Comparison of ENCODE assay signal across 21 cellular contexts in genomic region chr7:71871446-71871845, GRCh38.
DNase-seq lines count a peak whose midpoint lies in the region; ATAC-seq, FAIRE-seq and TF ChIP-seq lines count a peak whose summit lies in the region.
"Had no signal": no experiment of that assay in that cellular context is flagged by ENCODE, and none has a peak within 500 bp of the region (broad histone marks: within the 10 kb centered on the region; RNA-seq: fewer than 3 reads in every experiment).

No MANE protein-coding gene starts in this region.

- peaks cover 18% of the 10 kb centered on the region for H3K9me3 ChIP-seq in mammary epithelial cell (replicated peaks; ENCODE audit: insufficient read depth, low read length)
- H3K9me3 ChIP-seq in MM.1S (replicated peaks; ENCODE audit: insufficient read depth, low read length), result no peaks in the 10 kb centered on the region
- no peaks in the 10 kb centered on the region for H3K9me3 ChIP-seq in upper lobe of right lung
- H3K9me3 ChIP-seq: uterus had no signal

- H3K4me3 Mint-ChIP-seq in MCF 10A (ENCODE audit: unreplicated experiment) (no peak overlapping the region), type B pancreatic cell (no peak overlapping the region)
- H3K4me3 Mint-ChIP-seq: activated CD4-positive, alpha-beta T cell treated with anti-CD3 and anti-CD28 coated beads, Interleukin-2, amount 10 ng/mL, durations not matched to agents 7 days and 5 days; CD8-positive, alpha-beta T cell had no signal

- H2AFZ ChIP-seq in mammary epithelial cell (ENCODE audit: low read depth, low read length) (no peak overlapping the region), MM.1S (ENCODE audit: low read length) (no peak overlapping the region)
- H2AFZ ChIP-seq: GM23248 had no signal

- H3K36me3 Mint-ChIP-seq in MCF 10A (ENCODE audit: insufficient read depth, unreplicated experiment) (no peaks in the 10 kb centered on the region), type B pancreatic cell (no peaks in the 10 kb centered on the region)
- H3K36me3 Mint-ChIP-seq: CD8-positive, alpha-beta T cell had no signal

- H3K27ac ChIP-seq in mammary epithelial cell (ENCODE audit: insufficient read depth, low read depth, low read length) (no peak overlapping the region), MM.1S (ENCODE audit: low read length) (0 out of 2 replicates have a peak overlapping the region, but pooled peaks have one; percentile 7), brain microvascular endothelial cell (no peak overlapping the region), upper lobe of right lung (no peak overlapping the region)
- H3K27ac ChIP-seq: GM23248, uterus had no signal

- H3K4me2 ChIP-seq in mammary epithelial cell (ENCODE audit: insufficient read depth, low read depth, low read length), result no peak overlapping the region
- H3K4me2 ChIP-seq in MM.1S (ENCODE audit: low read depth, low read length), result no peak overlapping the region

- peaks cover 5% of the 10 kb centered on the region for H3K4me1 Mint-ChIP-seq in MCF 10A (ENCODE audit: insufficient read depth, unreplicated experiment)
- no peaks in the 10 kb centered on the region for H3K4me1 Mint-ChIP-seq in type B pancreatic cell (ENCODE audit: unreplicated experiment)
- H3K4me1 Mint-ChIP-seq: activated CD4-positive, alpha-beta T cell treated with anti-CD3 and anti-CD28 coated beads, Interleukin-2, amount 10 ng/mL, durations not matched to agents 7 days and 5 days had no signal

- intact Hi-C loops in MCF 10A (cut with micrococcal nuclease) (no loop called here), mammary epithelial cell (cut with micrococcal nuclease) (no loop called here), upper lobe of right lung (cut with DNase I) (no loop called here)

- FAIRE-seq in frontal cortex (lab: Jason Lieb, UNC), result no peak
- FAIRE-seq: endometrium, GM12892 had no signal

- in situ Hi-C loops in mammary epithelial cell (cut with MboI; ENCODE audit: low sequenced_read_pairs in 2 of 2) (no loop called here), brain microvascular endothelial cell (cut with HindIII; ENCODE audit: low pct_ligation_motif_present, low sequenced_read_pairs) (no loop called here)

- POLR2A ChIA-PET in MCF 10A (lab: Yijun Ruan, JAX), result interaction anchor here (0.6 kb wide), 1 partner anchor 78 kb away, joined by 5 read pairs; no protein-coding TSS in a partner anchor

- dilution Hi-C loops in mammary epithelial cell (cut with HindIII; ENCODE audit: low sequenced_read_pairs), result no loop called here

- DNase-seq in MCF 10A (ENCODE audit: unreplicated experiment) (no peak), mammary epithelial cell (no peak), MM.1S (no peak), brain microvascular endothelial cell (no peak), type B pancreatic cell (ENCODE audit: extremely low spot score, unreplicated experiment) (no peak), upper lobe of right lung (no peak), NCI-H1436 treated with DMSO at 0.1 percent for 48 hours (lab: John Stamatoyannopoulos, UW) (no peak), frontal cortex (ENCODE audit: low spot score in 2 of 2) (no peak)
- DNase-seq: ACHN; activated CD4-positive, alpha-beta T cell treated with anti-CD3 and anti-CD28 coated beads, Interleukin-2, amount 10 ng/mL, durations not matched to agents 7 days and 5 days; amygdala; CD8-positive, alpha-beta T cell; GM23248; mucosa of descending colon; NCI-H510A treated with DMSO at 0.1 percent for 48 hours; nucleus accumbens; right cardiac atrium; uterus had no signal

- no peak overlapping the region for H3K27ac Mint-ChIP-seq in MCF 10A (ENCODE audit: low read depth, unreplicated experiment)
- no peak overlapping the region for H3K27ac Mint-ChIP-seq in type B pancreatic cell
- H3K27ac Mint-ChIP-seq: activated CD4-positive, alpha-beta T cell treated with anti-CD3 and anti-CD28 coated beads, Interleukin-2, amount 10 ng/mL, durations not matched to agents 7 days and 5 days; CD8-positive, alpha-beta T cell had no signal

- no peaks in the 10 kb centered on the region for H3K9me2 ChIP-seq in MM.1S (replicated peaks; ENCODE audit: insufficient read depth, low read length)

- H3K9me3 Mint-ChIP-seq in MCF 10A (ENCODE audit: unreplicated experiment), result peaks cover 10% of the 10 kb centered on the region
- H3K9me3 Mint-ChIP-seq in type B pancreatic cell, result peaks cover under 1% of the 10 kb centered on the region

- H3K4me3 ChIP-seq in mammary epithelial cell (replicated peaks in 1 of 3; ENCODE audit: insufficient read depth in 1 of 3, low read depth in 2 of 3, low read length in 3 of 3) (no peak overlapping the region), MM.1S (ENCODE audit: low read length) (no peak overlapping the region), brain microvascular endothelial cell (ENCODE audit: low read depth, low read length) (no peak overlapping the region), upper lobe of right lung (no peak overlapping the region)
- H3K4me3 ChIP-seq: GM23248, mucosa of descending colon, uterus had no signal

- TF ChIP-seq CTCF in MCF 10A (IDR thresholded peaks at IDR 0.05; ENCODE audit: unreplicated experiment) (peak; percentile 16), mammary epithelial cell (conservative IDR thresholded peaks at IDR 0.05 in 1 of 2, IDR thresholded peaks at IDR 0.05 in 1 of 2; ENCODE audit: extremely low read depth in 1 of 2, insufficient read depth in 1 of 2, low read depth in 1 of 2, low read length in 2 of 2) (no peak), MM.1S (IDR thresholded peaks at IDR 0.05; ENCODE audit: low read length) (no peak), brain microvascular endothelial cell (IDR thresholded peaks at IDR 0.05; ENCODE audit: low read depth, low read length, missing control alignments) (peak; percentile 51), type B pancreatic cell (conservative IDR thresholded peaks at IDR 0.05) (peak; percentile 67), upper lobe of right lung (IDR thresholded peaks at IDR 0.05) (no peak)

- H3K79me2 ChIP-seq in mammary epithelial cell (ENCODE audit: insufficient read depth, low read length) (no peaks in the 10 kb centered on the region), MM.1S (ENCODE audit: low read length) (no peaks in the 10 kb centered on the region)

- BruUV-seq in MCF 10A (replicated peaks; lab: Mats Ljungman, UMichigan), result no TSS peak
- BruUV-seq in mammary epithelial cell (replicated peaks; lab: Mats Ljungman, UMichigan), result no TSS peak

- H3K4me1 ChIP-seq in mammary epithelial cell (ENCODE audit: insufficient read depth, low read length) (no peaks in the 10 kb centered on the region), MM.1S (ENCODE audit: low read length) (no peaks in the 10 kb centered on the region), upper lobe of right lung (no peaks in the 10 kb centered on the region)
- H3K4me1 ChIP-seq: uterus had no signal

- no peaks in the 10 kb centered on the region for H3F3A ChIP-seq in MM.1S (ENCODE audit: insufficient read depth, low read length)

- no peaks in the 10 kb centered on the region for H3K36me3 ChIP-seq in mammary epithelial cell (ENCODE audit: insufficient read depth, low read length)
- H3K36me3 ChIP-seq in MM.1S (replicated peaks; ENCODE audit: insufficient read depth, low read length), result no peaks in the 10 kb centered on the region
- no peaks in the 10 kb centered on the region for H3K36me3 ChIP-seq in brain microvascular endothelial cell (replicated peaks)
- H3K36me3 ChIP-seq in upper lobe of right lung, result no peaks in the 10 kb centered on the region
- H3K36me3 ChIP-seq: uterus had no signal

- 70% methylated on average over 2 of the region's 4 CpGs for WGBS in mammary epithelial cell (ENCODE audit: low coverage, missing lambda C conversion rate)

- H4K20me1 ChIP-seq in mammary epithelial cell (ENCODE audit: insufficient read depth, low read length) (no peaks in the 10 kb centered on the region), MM.1S (ENCODE audit: insufficient read depth, low read length) (no peaks in the 10 kb centered on the region)

- H3K9ac ChIP-seq in mammary epithelial cell (ENCODE audit: insufficient read depth, low read length), result no peak overlapping the region
- H3K9ac ChIP-seq in MM.1S (ENCODE audit: low read length), result no peak overlapping the region
- H3K9ac ChIP-seq: GM23248 had no signal

- no peak for ATAC-seq in upper lobe of right lung
- ATAC-seq: CD8-positive, alpha-beta T cell; left lobe of liver; mucosa of descending colon; right cardiac atrium had no signal

- CTCF ChIA-PET in MCF 10A (lab: Yijun Ruan, JAX), result interaction anchor here (0.6 to 1.5 kb wide), 2 partner anchors 17 to 915 kb away, joined by 4 read pairs; no protein-coding TSS in a partner anchor
- CTCF ChIA-PET in mammary epithelial cell (lab: Charles Lee; ENCODE audit: low non-redundant PET), result no interaction called here

- no peaks in the 10 kb centered on the region for H3K27me3 Mint-ChIP-seq in MCF 10A (ENCODE audit: insufficient read depth, unreplicated experiment)
- no peaks in the 10 kb centered on the region for H3K27me3 Mint-ChIP-seq in type B pancreatic cell
- H3K27me3 Mint-ChIP-seq: activated CD4-positive, alpha-beta T cell treated with anti-CD3 and anti-CD28 coated beads, Interleukin-2, amount 10 ng/mL, durations not matched to agents 7 days and 5 days had no signal

- H3K27me3 ChIP-seq in mammary epithelial cell (ENCODE audit: insufficient read depth, low read length) (no peaks in the 10 kb centered on the region), MM.1S (replicated peaks; ENCODE audit: insufficient read depth, low read length) (no peaks in the 10 kb centered on the region), brain microvascular endothelial cell (replicated peaks) (no peaks in the 10 kb centered on the region), upper lobe of right lung (no peaks in the 10 kb centered on the region)
- H3K27me3 ChIP-seq: uterus had no signal

Comparison
In these comparisons a context has a peak if more than half of its experiments do, and no peak if none do; other contexts are left out.
1. CTCF ChIP-seq: peak in MCF 10A (single experiment), brain microvascular endothelial cell (single experiment) and type B pancreatic cell (single experiment); none in mammary epithelial cell (0 of 2), MM.1S (single experiment) and upper lobe of right lung (single experiment).